In the genomic region with DNA sequence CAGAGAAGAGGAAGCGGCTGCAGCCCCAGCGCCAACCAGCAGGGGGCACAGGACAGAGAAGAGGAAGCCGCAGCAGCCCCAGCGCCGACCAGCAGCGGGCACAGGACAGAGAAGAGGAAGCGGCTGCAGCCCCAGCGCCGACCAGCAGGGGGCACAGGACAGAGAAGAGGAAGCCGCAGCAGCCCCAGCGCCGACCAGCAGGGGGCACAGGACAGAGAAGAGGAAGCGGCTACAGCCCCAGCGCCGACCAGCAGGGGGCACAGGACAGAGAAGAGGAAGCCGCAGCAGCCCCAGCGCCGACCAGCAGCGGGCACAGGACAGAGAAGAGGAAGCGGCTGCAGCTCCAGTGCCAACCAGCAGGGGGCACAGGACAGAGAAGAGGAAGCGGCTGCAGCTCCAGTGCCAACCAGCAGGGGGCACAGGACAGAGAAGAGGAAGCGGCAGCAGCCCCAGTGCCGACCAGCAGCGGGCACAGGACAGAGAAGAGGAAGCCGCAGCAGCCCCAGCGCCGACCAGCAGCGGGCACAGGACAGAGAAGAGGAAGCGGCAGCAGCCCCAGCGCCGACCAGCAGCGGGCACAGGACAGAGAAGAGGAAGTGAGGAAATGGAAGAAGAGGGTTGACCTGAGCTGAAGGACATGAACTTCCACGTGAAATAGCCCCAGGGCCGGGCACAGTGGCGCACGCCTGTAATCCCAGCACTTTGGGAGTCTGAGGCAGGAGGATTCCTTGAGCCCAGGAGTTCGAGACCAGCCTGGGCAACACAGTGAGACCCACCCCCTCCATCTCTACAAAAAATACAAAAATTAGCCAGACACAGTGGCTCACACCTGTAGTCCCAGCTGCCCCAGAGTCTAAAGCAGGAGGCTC, we compare ENCODE assay signal across 1 cellular context.
A peak's percentile ranks its signal among the peaks of the same experiment; 100 is the strongest.
TF ChIP-seq lines count a peak whose summit lies in the region.

No MANE protein-coding gene starts in this region.

TF ChIP-seq in GM12878, 131 proteins besides CTCF, POLR2A, EP300 and RAD21:
- TF ChIP-seq SPI1 (IDR thresholded peaks at IDR 0.05; ENCODE audit: borderline replicate concordance, insufficient read depth, low read depth, low read length) (peak; percentile 57), EED (IDR thresholded peaks at IDR 0.05; ENCODE audit: low read depth) (0 out of 2 replicates have a peak, but pooled peaks have one; percentile 27), SMARCA5 (IDR thresholded peaks at IDR 0.05) (peak; percentile 35; the same call in 1 of the 2 replicates), ETV6 (conservative IDR thresholded peaks at IDR 0.05 in 1 of 2, IDR thresholded peaks at IDR 0.05 in 1 of 2; ENCODE audit: borderline replicate concordance in 1 of 2, low read depth in 1 of 2) (peak in 1 of 2 experiments; percentile 46; a peak in 1 of 4 replicates)
